8 cellular contexts compared by ENCODE assay signal in the genomic region with DNA sequence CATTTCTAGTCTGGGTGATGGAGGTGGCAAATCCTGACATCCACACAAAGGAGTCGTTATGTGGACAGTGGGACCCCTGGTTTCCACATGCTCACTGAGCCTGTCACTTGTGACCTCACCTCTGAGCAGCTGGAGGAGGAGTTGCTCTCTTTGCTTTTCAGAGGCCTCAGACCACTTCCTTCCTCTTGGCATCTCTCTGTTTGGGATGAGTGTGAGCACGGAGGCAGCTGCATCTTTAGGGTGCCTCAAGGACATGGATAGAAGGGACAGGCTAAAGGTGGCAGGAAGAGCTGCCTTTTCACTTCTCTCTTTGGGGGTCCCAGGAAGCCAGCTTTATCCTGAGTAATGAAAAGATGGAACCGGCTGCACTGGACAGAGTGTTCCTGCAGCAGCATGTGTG. TPM values are rescaled to one million over a fixed set of nuclear protein-coding genes. Genes with fewer than 3 reads are reported as not detected.
DNase-seq lines count a peak whose midpoint lies in the region; ATAC-seq and TF ChIP-seq lines count a peak whose summit lies in the region.

No MANE protein-coding gene starts in this region.

- no peaks in the 10 kb centered on the region for H3K4me1 ChIP-seq in right atrium auricular region

- H3K27ac Mint-ChIP-seq in activated CD8-positive, alpha-beta T cell treated with anti-CD3 and anti-CD28 coated beads for 36 hours: peak overlapping the region; percentile 86
- H3K27ac Mint-ChIP-seq in naive thymus-derived CD8-positive, alpha-beta T cell: peak overlapping the region; percentile 63 to 88 (median 84)

- peak; percentile 67 for ATAC-seq in Right ventricle myocardium superior (ENCODE audit: poor library complexity)
- ATAC-seq in HG03354 (IDR thresholded peaks at IDR 0.05; ENCODE audit: poor library complexity, severe bottlenecking, unreplicated experiment): peak; percentile 72
- peak; percentile 81 for ATAC-seq in activated CD8-positive, alpha-beta T cell treated with anti-CD3 and anti-CD28 coated beads for 36 hours
- peak; percentile 64 to 84 for ATAC-seq in naive thymus-derived CD8-positive, alpha-beta T cell

- TF ChIP-seq CTCF in right atrium auricular region (IDR thresholded peaks at IDR 0.05): no peak
- no peak for TF ChIP-seq CTCF in activated CD8-positive, alpha-beta T cell treated with anti-CD3 and anti-CD28 coated beads for 36 hours (IDR thresholded peaks at IDR 0.05)

- H3K4me1 Mint-ChIP-seq in activated CD8-positive, alpha-beta T cell treated with anti-CD3 and anti-CD28 coated beads for 36 hours (ENCODE audit: low read depth): peaks cover 46% of the 10 kb centered on the region
- H3K4me1 Mint-ChIP-seq in naive thymus-derived CD8-positive, alpha-beta T cell: peaks cover 21 to 46% (median 40%) of the 10 kb centered on the region in 4 donors

- intact Hi-C loops in Right ventricle myocardium superior (cut with DNase I): no loop called here
- intact Hi-C loops in activated CD8-positive, alpha-beta T cell treated with anti-CD3 and anti-CD28 coated beads for 36 hours (cut with micrococcal nuclease): no loop called here

- peak overlapping the region; percentile 31 for H3K4me3 Mint-ChIP-seq in activated CD8-positive, alpha-beta T cell treated with anti-CD3 and anti-CD28 coated beads for 36 hours
- peak overlapping the region in 9 of 10 donors; percentile 46 to 79 (median 69) for H3K4me3 Mint-ChIP-seq in naive thymus-derived CD8-positive, alpha-beta T cell

- H3K4me3 ChIP-seq in right atrium auricular region: no peak overlapping the region

- H3K9me3 Mint-ChIP-seq in activated CD8-positive, alpha-beta T cell treated with anti-CD3 and anti-CD28 coated beads for 36 hours: no peaks in the 10 kb centered on the region
- H3K9me3 Mint-ChIP-seq in naive thymus-derived CD8-positive, alpha-beta T cell: no peaks in the 10 kb centered on the region

- CTCF ChIA-PET in activated CD8-positive, alpha-beta T cell treated with anti-CD3 and anti-CD28 coated beads for 36 hours (lab: Charles Lee): interaction anchor here (0.6 to 7.7 kb wide), 14 partner anchors 9 to 155 kb away, joined by 3 to 165 read pairs (median 4); a partner anchor contains a TSS

- H3K36me3 ChIP-seq in right atrium auricular region: no peaks in the 10 kb centered on the region

- no peaks in the 10 kb centered on the region for H3K27me3 Mint-ChIP-seq in activated CD8-positive, alpha-beta T cell treated with anti-CD3 and anti-CD28 coated beads for 36 hours
- no peaks in the 10 kb centered on the region for H3K27me3 Mint-ChIP-seq in naive thymus-derived CD8-positive, alpha-beta T cell

- no peaks in the 10 kb centered on the region for H3K27me3 ChIP-seq in right atrium auricular region

- POLR2A ChIA-PET in activated CD8-positive, alpha-beta T cell treated with anti-CD3 and anti-CD28 coated beads for 36 hours (lab: Charles Lee): interaction anchor here (0.7 to 5.8 kb wide), 11 partner anchors 11 to 57 kb away, joined by 3 to 49 read pairs (median 4); a partner anchor contains a TSS
- POLR2A ChIA-PET in naive thymus-derived CD8-positive, alpha-beta T cell (lab: Charles Lee): interaction anchor here (0.6 to 4.4 kb wide), 5 partner anchors 10 to 36 kb away, joined by 3 to 18 read pairs (median 3); a partner anchor contains a TSS

- H3K27ac ChIP-seq in right atrium auricular region: no peak overlapping the region
- no peak overlapping the region for H3K27ac ChIP-seq in caudate nucleus (ENCODE audit: low read depth, low read length)

- no peaks in the 10 kb centered on the region for H3K9me3 ChIP-seq in right atrium auricular region

- H3K36me3 Mint-ChIP-seq in activated CD8-positive, alpha-beta T cell treated with anti-CD3 and anti-CD28 coated beads for 36 hours (ENCODE audit: low read depth): peaks cover 2% of the 10 kb centered on the region
- no peaks in the 10 kb centered on the region for H3K36me3 Mint-ChIP-seq in naive thymus-derived CD8-positive, alpha-beta T cell

- DNase-seq in Right ventricle myocardium superior: peak; percentile 42
- no peak for DNase-seq in right atrium auricular region (ENCODE audit: low spot score)
- DNase-seq in activated CD8-positive, alpha-beta T cell treated with anti-CD3 and anti-CD28 coated beads for 36 hours: peak; percentile 73
- peak in 7 of 10 donors; percentile 9 to 43 (median 30) for DNase-seq in naive thymus-derived CD8-positive, alpha-beta T cell
- DNase-seq in caudate nucleus (lab: John Stamatoyannopoulos, UW): no peak
- DNase-seq in amniotic stem cell (lab: John Stamatoyannopoulos, UW): no peak
- DNase-seq in NCI-H2081 (lab: John Stamatoyannopoulos, UW): no peak

RNA-seq across cellular contexts. Expression of a gene that starts 31.9 kb away (rescaled TPM):
- total RNA-seq in Right ventricle myocardium superior: 0.24 TPM
- total RNA-seq in right atrium auricular region: under 1 TPM; 0.37 to 0.39 TPM
- total RNA-seq in activated CD8-positive, alpha-beta T cell treated with anti-CD3 and anti-CD28 coated beads for 36 hours: 100 to 1,000 TPM in 1 of 2 experiments, 10 to 100 TPM in 1; 91.8 to 101 TPM
- total RNA-seq in naive thymus-derived CD8-positive, alpha-beta T cell: 10 to 100 TPM; 35.5 to 39.3 TPM
- 100 to 1,000 TPM in 2 of 3 donors, 10 to 100 TPM in 1; 69.3 to 123 (median 108) TPM for polyA plus RNA-seq in naive thymus-derived CD8-positive, alpha-beta T cell

Comparison
In these comparisons a context has a peak if more than half of its experiments do, and no peak if none do; other contexts are left out.
1. DNase-seq: peak in Right ventricle myocardium superior (single experiment), activated CD8-positive, alpha-beta T cell treated with anti-CD3 and anti-CD28 coated beads for 36 hours (single experiment) and naive thymus-derived CD8-positive, alpha-beta T cell (7 of 10); none in right atrium auricular region (single experiment), caudate nucleus (0 of 61), amniotic stem cell (single experiment) and NCI-H2081 (0 of 2).
2. RNA of a gene that starts 31.9 kb away (total RNA-seq): 91.8 to 101 TPM in activated CD8-positive, alpha-beta T cell treated with anti-CD3 and anti-CD28 coated beads for 36 hours and 35.5 to 39.3 TPM in naive thymus-derived CD8-positive, alpha-beta T cell; 0.37 to 0.39 TPM in right atrium auricular region and 0.24 TPM in Right ventricle myocardium superior (single experiment); every median in the first group is over 10 times any median in the second.
3. Peak in every context shown above with its lines, with median percentiles within 50 percentile points of each other: ATAC-seq.